ENCODE assay signal across 8 cellular contexts in the genomic region with DNA sequence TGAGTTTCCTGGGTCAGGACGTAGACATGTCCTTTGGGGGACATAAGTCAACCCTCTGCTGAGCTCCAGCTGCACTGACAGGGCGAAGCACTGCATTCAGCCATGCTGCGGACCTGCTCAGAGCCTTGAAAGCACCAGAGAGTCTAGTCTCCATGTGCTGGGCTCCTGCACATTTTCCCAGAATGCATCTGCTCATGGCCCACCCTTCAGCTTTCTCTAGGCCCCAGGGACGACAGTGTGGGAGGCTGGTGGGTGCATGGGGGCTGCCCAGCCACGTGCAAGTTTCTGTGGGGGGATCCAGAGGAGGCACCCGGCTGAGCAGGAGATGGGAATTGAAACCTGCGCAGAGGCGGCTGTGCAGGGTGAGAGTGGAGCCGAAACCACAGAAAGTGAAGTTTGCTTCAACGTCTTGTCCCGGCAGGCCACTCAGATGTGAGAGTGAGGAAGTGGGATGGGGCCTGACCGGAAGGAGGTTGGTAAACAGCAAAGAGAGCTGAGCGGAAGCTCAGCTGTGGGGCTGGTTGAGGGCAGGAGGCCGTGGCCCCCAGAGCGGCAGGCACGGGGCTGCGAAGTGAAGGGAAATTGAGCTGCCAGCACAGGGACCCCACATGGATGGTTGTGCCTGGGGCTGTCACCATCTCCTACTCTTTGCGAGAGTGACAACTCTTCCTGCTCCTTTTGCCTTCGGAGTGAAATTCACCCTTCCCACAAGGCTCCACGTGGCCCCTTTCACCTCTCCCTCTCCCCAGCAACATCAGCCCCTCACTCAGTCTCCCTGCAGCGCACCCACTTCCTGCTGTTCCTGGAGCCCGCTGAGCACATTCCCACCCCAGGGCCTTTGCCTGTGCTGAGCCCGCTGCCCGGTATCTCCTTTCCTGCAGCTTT. TPM values are rescaled to one million over a fixed set of nuclear protein-coding genes. Genes with fewer than 3 reads are reported as not detected.
DNase-seq lines count a peak whose midpoint lies in the region; ATAC-seq and TF ChIP-seq lines count a peak whose summit lies in the region.

No MANE protein-coding gene starts in this region.

- no peaks in the 10 kb centered on the region for H3K79me2 ChIP-seq in mammary epithelial cell (ENCODE audit: insufficient read depth, low read length)

- no peaks in the 10 kb centered on the region for H3K27me3 ChIP-seq in mammary epithelial cell (ENCODE audit: insufficient read depth, low read length)

- WGBS in mammary epithelial cell (ENCODE audit: low coverage, missing lambda C conversion rate): 72% methylated on average over 11 of the region's 24 CpGs

- peaks cover 3% of the 10 kb centered on the region for H3K36me3 ChIP-seq in mammary epithelial cell (ENCODE audit: insufficient read depth, low read length)

- ATAC-seq in GM19372 (IDR thresholded peaks at IDR 0.05; ENCODE audit: low read depth, unreplicated experiment) (peak; percentile 76), HG03432 (IDR thresholded peaks at IDR 0.05; ENCODE audit: unreplicated experiment) (peak; percentile 66)

- no peaks in the 10 kb centered on the region for H3K9me3 ChIP-seq in mammary epithelial cell (replicated peaks; ENCODE audit: insufficient read depth, low read length)

- no peaks in the 10 kb centered on the region for H3K4me1 ChIP-seq in mammary epithelial cell (ENCODE audit: insufficient read depth, low read length)

- intact Hi-C loops in head of caudate nucleus (cut with DNase I) (no loop called here), mammary epithelial cell (cut with micrococcal nuclease) (no loop called here)

- DNase-seq in C1 segment of cervical spinal cord (lab: John Stamatoyannopoulos, UW) (peak in 10 of 14 donors; percentile 7 to 66 (median 37)), head of caudate nucleus (peak in 38 of 42 donors; percentile 16 to 78 (median 51)), mammary epithelial cell (no peak), GM03348 (ENCODE audit: low spot score) (no peak)
- DNase-seq in activated CD4-positive, alpha-beta T cell treated with anti-CD3 and anti-CD28 coated beads for 4 hours: peak; percentile 11 to 22
- peak; percentile 25 to 41 for DNase-seq in stimulated activated CD8-positive, alpha-beta memory T cell treated with anti-CD3 and anti-CD28 coated beads, Interleukin-7, amount 100 ng/mL, for 4 hours (ENCODE audit: low read depth in 2 of 2)

- dilution Hi-C loops in mammary epithelial cell (cut with HindIII; ENCODE audit: low sequenced_read_pairs): loop anchor here (5.0 to 10.0 kb wide), 3 partner anchors 34 to 252 kb away; partner anchors contain the start of gene COLGALT1

- in situ Hi-C loops in mammary epithelial cell (cut with MboI; ENCODE audit: low sequenced_read_pairs in 2 of 2): no loop called here

- TF ChIP-seq CTCF in mammary epithelial cell (conservative IDR thresholded peaks at IDR 0.05 in 1 of 2, IDR thresholded peaks at IDR 0.05 in 1 of 2; ENCODE audit: extremely low read depth in 1 of 2, insufficient read depth in 1 of 2, low read depth in 1 of 2, low read length in 2 of 2): no peak

- no TSS peak for BruUV-seq in mammary epithelial cell (replicated peaks; lab: Mats Ljungman, UMichigan)

- no peak overlapping the region for H3K27ac ChIP-seq in mammary epithelial cell (ENCODE audit: insufficient read depth, low read depth, low read length)

- no peak overlapping the region for H2AFZ ChIP-seq in mammary epithelial cell (ENCODE audit: low read depth, low read length)

- no peak overlapping the region for H3K4me2 ChIP-seq in mammary epithelial cell (ENCODE audit: insufficient read depth, low read depth, low read length)

- CTCF ChIA-PET in mammary epithelial cell (lab: Charles Lee; ENCODE audit: low non-redundant PET): no interaction called here

- no peak overlapping the region for H3K9ac ChIP-seq in mammary epithelial cell (ENCODE audit: insufficient read depth, low read length)

- no peak overlapping the region for H3K4me3 ChIP-seq in mammary epithelial cell (replicated peaks in 1 of 3; ENCODE audit: insufficient read depth in 1 of 3, low read depth in 2 of 3, low read length in 3 of 3)

- H4K20me1 ChIP-seq in mammary epithelial cell (ENCODE audit: insufficient read depth, low read length): no peaks in the 10 kb centered on the region

RNA-seq across cellular contexts. Expression of gene PGLS, which starts 11.8 kb away (rescaled TPM):
- 100 to 1,000 TPM in 1 of 2 donors, 10 to 100 TPM in 1; 57.2 to 101 TPM for total RNA-seq in mammary epithelial cell
- 56.6 TPM for polyA plus RNA-seq in mammary epithelial cell
- 68.2 TPM for polyA minus RNA-seq in mammary epithelial cell

RNA-seq across cellular contexts. Expression of gene COLGALT1, which starts 32.2 kb away (rescaled TPM):
- total RNA-seq in mammary epithelial cell: 10 to 100 TPM; 74.2 to 92.5 TPM
- 127 TPM for polyA plus RNA-seq in mammary epithelial cell
- 162 TPM for polyA minus RNA-seq in mammary epithelial cell

RNA-seq across cellular contexts. Expression of gene SLC27A1, which starts 52.9 kb away (rescaled TPM):
- total RNA-seq in mammary epithelial cell: 10 to 100 TPM; 42.2 to 90.4 TPM
- 17.1 TPM for polyA plus RNA-seq in mammary epithelial cell
- 13.5 TPM for polyA minus RNA-seq in mammary epithelial cell

Comparison
In these comparisons a context has a peak if more than half of its experiments do, and no peak if none do; other contexts are left out.
1. DNase-seq: peak in C1 segment of cervical spinal cord (10 of 14), activated CD4-positive, alpha-beta T cell treated with anti-CD3 and anti-CD28 coated beads for 4 hours (2 of 2), head of caudate nucleus (38 of 42) and stimulated activated CD8-positive, alpha-beta memory T cell treated with anti-CD3 and anti-CD28 coated beads, Interleukin-7, amount 100 ng/mL, for 4 hours (2 of 2); none in mammary epithelial cell (single experiment) and GM03348 (single experiment).